Comparison of ENCODE assay signal across 20 cellular contexts in genomic region chr21:36160850-36161178, GRCh38. TPM values are rescaled to one million over a fixed set of nuclear protein-coding genes. Genes with fewer than 3 reads are reported as not detected.
DNase-seq lines count a peak whose midpoint lies in the region; ATAC-seq and TF ChIP-seq lines count a peak whose summit lies in the region.
"Had no signal": no experiment of that assay in that cellular context is flagged by ENCODE, and none has a peak within 500 bp of the region (broad histone marks: within the 10 kb centered on the region; RNA-seq: fewer than 3 reads in every experiment).

No MANE protein-coding gene starts in this region.

- in situ Hi-C loops in gastrocnemius medialis (cut with MboI; ENCODE audit: low sequenced_read_pairs in 4 of 4): no loop called here

- no CpG with 5 or more reads among the region's 2 CpGs for WGBS in trophoblast cell (ENCODE audit: extremely low coverage, insufficient coverage, insufficient read length)

- H3K36me3 Mint-ChIP-seq in memory B cell: peaks cover 19% of the 10 kb centered on the region

- ATAC-seq in memory B cell (ENCODE audit: low read depth): no peak
- no peak for ATAC-seq in gastrocnemius medialis
- no peak for ATAC-seq in GM21825 (IDR thresholded peaks at IDR 0.05; ENCODE audit: unreplicated experiment)
- ATAC-seq in lower lobe of right lung: no peak
- ATAC-seq: CD8-positive, alpha-beta T cell had no signal

- H2AK5ac ChIP-seq in trophoblast cell (ENCODE audit: low read length): no peak overlapping the region

- H3K4me1 ChIP-seq in HEK293 (ENCODE audit: control insufficient read depth, insufficient read depth, low read length): peaks cover 9% of the 10 kb centered on the region
- H3K4me1 ChIP-seq in trophoblast cell (ENCODE audit: control insufficient read depth in 1 of 2, insufficient read depth in 2 of 2, low read length in 2 of 2): peaks cover 7 to 13% of the 10 kb centered on the region in 2 experiments
- H3K4me1 ChIP-seq in gastrocnemius medialis: peaks cover 7 to 9% of the 10 kb centered on the region in 2 donors
- peaks cover 31% of the 10 kb centered on the region for H3K4me1 ChIP-seq in lower lobe of right lung

- H3K27ac Mint-ChIP-seq in memory B cell: peak overlapping the region; percentile 7
- H3K27ac Mint-ChIP-seq: CD8-positive, alpha-beta T cell had no signal

- no peaks in the 10 kb centered on the region for H3K9me3 Mint-ChIP-seq in memory B cell
- H3K9me3 Mint-ChIP-seq: CD14-positive monocyte; CD4-positive, CD25-positive, alpha-beta regulatory T cell; CD8-positive, alpha-beta T cell had no signal

- H2BK5ac ChIP-seq in trophoblast cell (ENCODE audit: low read depth, low read length, poor library complexity): no peak overlapping the region

- DNase-seq in memory B cell (ENCODE audit: low spot score in 2 of 2): no peak
- DNase-seq in trophoblast cell: peak in 1 of 2 donors; percentile 16
- DNase-seq in gastrocnemius medialis: no peak
- no peak for DNase-seq in glomerular visceral epithelial cell (ENCODE audit: extremely low spot score)
- no peak for DNase-seq in lower lobe of right lung
- DNase-seq: 8988T; ACHN; BE2C; C1 segment of cervical spinal cord; Caco-2; Calu3; CD4-positive, CD25-positive, alpha-beta regulatory T cell; CD8-positive, alpha-beta T cell; DMS79 treated with DMSO at 0.1 percent for 48 hours; GF-D8 had no signal

- intact Hi-C loops in gastrocnemius medialis (cut with DNase I; ENCODE audit: low total_unique reads) (no loop called here), lower lobe of right lung (cut with DNase I) (no loop called here)

- H3K18ac ChIP-seq in trophoblast cell (ENCODE audit: low read length): no peak overlapping the region

- no peak for TF ChIP-seq POLR2A in gastrocnemius medialis (IDR thresholded peaks at IDR 0.05)

- H3K79me1 ChIP-seq in trophoblast cell (ENCODE audit: low read length): peaks cover 10% of the 10 kb centered on the region

- H3K14ac ChIP-seq in trophoblast cell (ENCODE audit: low read length): no peak overlapping the region

- no peak overlapping the region for H2AFZ ChIP-seq in trophoblast cell (ENCODE audit: insufficient read depth, low read length, poor library complexity)

- H3K36me3 ChIP-seq in HEK293 (ENCODE audit: control insufficient read depth in 2 of 2, insufficient read depth in 1 of 2, low read length in 2 of 2): peaks cover 0 to 2% of the 10 kb centered on the region in 2 experiments; a peak in 1 of 3 replicates
- peaks cover 3 to 7% of the 10 kb centered on the region in 2 experiments for H3K36me3 ChIP-seq in trophoblast cell (ENCODE audit: control insufficient read depth in 1 of 2, insufficient read depth in 2 of 2, low read length in 2 of 2)
- no peaks in the 10 kb centered on the region for H3K36me3 ChIP-seq in gastrocnemius medialis
- no peaks in the 10 kb centered on the region for H3K36me3 ChIP-seq in lower lobe of right lung
- H3K36me3 ChIP-seq: BE2C had no signal

- H3K4me1 Mint-ChIP-seq in memory B cell: peaks cover 31% of the 10 kb centered on the region

- H3K9me3 ChIP-seq in HEK293 (ENCODE audit: control insufficient read depth, insufficient read depth, low read depth, low read length) (no peaks in the 10 kb centered on the region), trophoblast cell (ENCODE audit: insufficient read depth, low read depth, low read length) (no peaks in the 10 kb centered on the region), gastrocnemius medialis (no peaks in the 10 kb centered on the region), lower lobe of right lung (no peaks in the 10 kb centered on the region)
- H3K9me3 ChIP-seq: BE2C, BLaER1, Caco-2 had no signal

- peak overlapping the region; percentile 64 for H3K4ac ChIP-seq in trophoblast cell (ENCODE audit: low read depth, low read length)

- no peak for TF ChIP-seq CTCF in HEK293 (tag by site-specific recombination; IDR thresholded peaks at IDR 0.05)
- TF ChIP-seq CTCF in VCaP (conservative IDR thresholded peaks at IDR 0.05): no peak
- TF ChIP-seq CTCF in gastrocnemius medialis (IDR thresholded peaks at IDR 0.05 in 4 of 5, conservative IDR thresholded peaks at IDR 0.05 in 1 of 5): no peak
- no peak for TF ChIP-seq CTCF in lower lobe of right lung (IDR thresholded peaks at IDR 0.05)

- no peak overlapping the region for H4K12ac ChIP-seq in trophoblast cell (ENCODE audit: low read depth, low read length)

- H4K8ac ChIP-seq in trophoblast cell (ENCODE audit: low read depth, low read length): no peak overlapping the region

- CTCF ChIA-PET in HEK293 (lab: Yijun Ruan, JAX): interaction anchor here (0.6 to 1.1 kb wide), 3 partner anchors 15 to 161 kb away, joined by 3 to 5 read pairs (median 3); no protein-coding TSS in a partner anchor

- POLR2A ChIA-PET in HEK293 (lab: Yijun Ruan, JAX): interaction anchor here (1.4 kb wide), 1 partner anchor 99 kb away, joined by 3 read pairs; no protein-coding TSS in a partner anchor

- H3K4me3 ChIP-seq in HEK293 (ENCODE audit: low read depth, low read length): no peak overlapping the region
- no peak overlapping the region for H3K4me3 ChIP-seq in trophoblast cell (ENCODE audit: low read depth, low read length)
- no peak overlapping the region for H3K4me3 ChIP-seq in gastrocnemius medialis
- no peak overlapping the region for H3K4me3 ChIP-seq in lower lobe of right lung
- H3K4me3 ChIP-seq: BLaER1 had no signal

- H2BK12ac ChIP-seq in trophoblast cell (ENCODE audit: low read length): no peak overlapping the region

- H4K91ac ChIP-seq in trophoblast cell (ENCODE audit: low read depth, low read length): no peak overlapping the region

- no peaks in the 10 kb centered on the region for H3K27me3 Mint-ChIP-seq in memory B cell
- H3K27me3 Mint-ChIP-seq: CD4-positive, CD25-positive, alpha-beta regulatory T cell had no signal

- H3K23ac ChIP-seq in trophoblast cell (ENCODE audit: low read length): no peak overlapping the region

- H3K27ac ChIP-seq in HEK293 (ENCODE audit: extremely low read depth, low read depth, low read length) (no peak overlapping the region), VCaP (peak overlapping the region; percentile 100), trophoblast cell (ENCODE audit: low read depth, low read length) (no peak overlapping the region), gastrocnemius medialis (no peak overlapping the region), lower lobe of right lung (no peak overlapping the region)
- H3K27ac ChIP-seq: BLaER1 had no signal

- no peak overlapping the region for H3K9ac ChIP-seq in trophoblast cell (ENCODE audit: low read length)
- H3K9ac ChIP-seq: BLaER1 had no signal

- H3K4me2 ChIP-seq in trophoblast cell (ENCODE audit: low read length): no peak overlapping the region
- H3K4me2 ChIP-seq: BLaER1 had no signal

- no peaks in the 10 kb centered on the region for H3K27me3 ChIP-seq in trophoblast cell (ENCODE audit: insufficient read depth, low read length)
- H3K27me3 ChIP-seq in gastrocnemius medialis: no peaks in the 10 kb centered on the region
- no peaks in the 10 kb centered on the region for H3K27me3 ChIP-seq in lower lobe of right lung (ENCODE audit: low read depth)
- H3K27me3 ChIP-seq: BLaER1 had no signal

- H3K4me3 Mint-ChIP-seq in memory B cell: no peak overlapping the region
- H3K4me3 Mint-ChIP-seq: CD14-positive monocyte; CD8-positive, alpha-beta T cell had no signal

- no peak overlapping the region for H2BK120ac ChIP-seq in trophoblast cell (ENCODE audit: insufficient read depth, low read length, poor library complexity)

- peaks cover 14% of the 10 kb centered on the region for H3K79me2 ChIP-seq in trophoblast cell (ENCODE audit: control insufficient read depth, insufficient read depth, low read length, poor library complexity)

TF ChIP-seq in HEK293, 187 proteins besides CTCF, POLR2A, EP300 and RAD21 (continues in another document):
- peak; percentile 98 for TF ChIP-seq SCRT1 (tag by site-specific recombination; IDR thresholded peaks at IDR 0.05; ENCODE audit: borderline replicate concordance)
- TF ChIP-seq, protein P1, sequence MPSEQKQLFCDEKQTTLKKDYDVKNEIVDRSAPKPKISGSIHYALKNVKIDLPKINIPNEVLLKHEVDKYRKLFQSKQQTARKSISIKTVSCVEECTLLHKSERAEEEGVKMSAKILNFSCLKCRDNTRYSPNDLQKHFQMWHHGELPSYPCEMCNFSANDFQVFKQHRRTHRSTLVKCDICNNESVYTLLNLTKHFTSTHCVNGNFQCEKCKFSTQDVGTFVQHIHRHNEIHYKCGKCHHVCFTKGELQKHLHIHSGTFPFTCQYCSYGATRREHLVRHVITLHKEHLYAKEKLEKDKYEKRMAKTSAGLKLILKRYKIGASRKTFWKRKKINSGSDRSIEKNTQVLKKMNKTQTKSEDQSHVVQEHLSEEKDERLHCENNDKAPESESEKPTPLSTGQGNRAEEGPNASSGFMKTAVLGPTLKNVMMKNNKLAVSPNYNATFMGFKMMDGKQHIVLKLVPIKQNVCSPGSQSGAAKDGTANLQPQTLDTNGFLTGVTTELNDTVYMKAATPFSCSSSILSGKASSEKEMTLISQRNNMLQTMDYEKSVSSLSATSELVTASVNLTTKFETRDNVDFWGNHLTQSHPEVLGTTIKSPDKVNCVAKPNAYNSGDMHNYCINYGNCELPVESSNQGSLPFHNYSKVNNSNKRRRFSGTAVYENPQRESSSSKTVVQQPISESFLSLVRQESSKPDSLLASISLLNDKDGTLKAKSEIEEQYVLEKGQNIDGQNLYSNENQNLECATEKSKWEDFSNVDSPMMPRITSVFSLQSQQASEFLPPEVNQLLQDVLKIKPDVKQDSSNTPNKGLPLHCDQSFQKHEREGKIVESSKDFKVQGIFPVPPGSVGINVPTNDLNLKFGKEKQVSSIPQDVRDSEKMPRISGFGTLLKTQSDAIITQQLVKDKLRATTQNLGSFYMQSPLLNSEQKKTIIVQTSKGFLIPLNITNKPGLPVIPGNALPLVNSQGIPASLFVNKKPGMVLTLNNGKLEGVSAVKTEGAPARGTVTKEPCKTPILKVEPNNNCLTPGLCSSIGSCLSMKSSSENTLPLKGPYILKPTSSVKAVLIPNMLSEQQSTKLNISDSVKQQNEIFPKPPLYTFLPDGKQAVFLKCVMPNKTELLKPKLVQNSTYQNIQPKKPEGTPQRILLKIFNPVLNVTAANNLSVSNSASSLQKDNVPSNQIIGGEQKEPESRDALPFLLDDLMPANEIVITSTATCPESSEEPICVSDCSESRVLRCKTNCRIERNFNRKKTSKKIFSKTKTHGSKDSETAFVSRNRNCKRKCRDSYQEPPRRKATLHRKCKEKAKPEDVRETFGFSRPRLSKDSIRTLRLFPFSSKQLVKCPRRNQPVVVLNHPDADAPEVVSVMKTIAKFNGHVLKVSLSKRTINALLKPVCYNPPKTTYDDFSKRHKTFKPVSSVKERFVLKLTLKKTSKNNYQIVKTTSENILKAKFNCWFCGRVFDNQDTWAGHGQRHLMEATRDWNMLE (tag by site-specific recombination; conservative IDR thresholded peaks at IDR 0.05; ENCODE audit: low read depth): no peak
- peak; percentile 97 for TF ChIP-seq SCRT2 (tag by site-specific recombination; IDR thresholded peaks at IDR 0.05)

RNA-seq across cellular contexts. Expression of gene DOP1B, which starts 4.2 kb away (rescaled TPM):
- polyA plus RNA-seq in trophoblast cell (2013): 26.7 and 27.3 TPM in 2 replicates
- total RNA-seq in gastrocnemius medialis: 10 to 100 TPM; 10.4 to 16.5 (median 13.5) TPM
- total RNA-seq in lower lobe of right lung: 24.6 TPM

RNA-seq across cellular contexts. Expression of gene CBR3, which starts 25.9 kb away (rescaled TPM):
- 2.9 and 3.3 TPM in 2 replicates for polyA plus RNA-seq in trophoblast cell (2013)
- 1 to 10 TPM in 3 of 4 donors, under 1 TPM in 1; 0.80 to 2.9 (median 1.8) TPM for total RNA-seq in gastrocnemius medialis
- 4.3 TPM for total RNA-seq in lower lobe of right lung
- total RNA-seq: Caco-2 had no signal
